Comparison of ENCODE assay signal across 1 cellular context in the genomic region with DNA sequence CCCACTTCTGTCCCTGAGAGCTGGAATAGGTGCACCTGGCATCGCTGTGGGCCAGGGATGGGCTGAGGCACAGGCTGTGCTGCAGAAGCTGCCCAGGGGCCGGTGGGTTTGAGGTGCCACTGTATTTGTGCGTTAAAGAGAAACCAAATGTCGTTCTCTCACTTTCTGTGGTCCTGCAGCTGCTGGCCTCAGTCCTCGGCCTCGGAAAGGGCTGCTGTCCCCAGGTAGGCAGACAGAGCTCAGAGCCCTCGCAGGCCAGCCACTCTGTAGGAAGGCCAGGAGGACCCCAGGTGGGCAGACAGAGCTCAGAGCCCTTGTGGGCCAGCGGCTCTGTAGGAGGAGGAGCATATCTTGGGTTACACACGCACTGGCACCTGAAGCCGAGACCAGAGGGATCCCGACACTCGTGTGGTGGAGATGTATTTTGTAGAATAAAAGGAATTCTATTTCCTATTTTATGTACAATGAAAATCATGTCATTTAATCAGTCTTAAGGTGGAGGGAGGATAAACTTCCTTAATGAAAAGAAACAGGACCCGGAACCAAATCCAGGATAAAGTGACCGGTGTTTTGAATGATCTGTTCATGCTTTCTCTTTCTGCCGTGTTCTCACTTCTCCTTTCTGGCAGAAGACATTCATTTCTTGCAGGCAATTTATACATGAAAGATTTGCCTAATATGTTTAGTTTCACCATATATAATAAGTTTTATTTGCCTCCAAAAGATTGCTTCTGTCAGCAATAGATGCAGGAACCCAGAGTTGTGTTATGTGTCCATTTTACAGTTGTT.
TF ChIP-seq lines count a peak whose summit lies in the region.

No MANE protein-coding gene starts in this region.

TF ChIP-seq in SK-N-SH treated with all-trans-retinoic acid at 6 μM for 48 hours, 23 proteins besides CTCF, POLR2A, EP300 and RAD21 (continued from another document):
- TF ChIP-seq SNAI2 (CRISPR knock-in tag; IDR thresholded peaks at IDR 0.05) (no peak), CSDC2 (CRISPR knock-in tag; IDR thresholded peaks at IDR 0.05) (no peak), ZNF565 (CRISPR knock-in tag; conservative IDR thresholded peaks at IDR 0.05; ENCODE audit: low read depth) (no peak), ZFP30 (CRISPR knock-in tag; IDR thresholded peaks at IDR 0.05) (no peak), ESRRG (CRISPR knock-in tag; IDR thresholded peaks at IDR 0.05) (no peak), ZC3H10 (CRISPR knock-in tag; IDR thresholded peaks at IDR 0.05) (no peak), ZNF8 (CRISPR knock-in tag; IDR thresholded peaks at IDR 0.05) (no peak), TOX (CRISPR knock-in tag; IDR thresholded peaks at IDR 0.05; ENCODE audit: borderline replicate concordance) (no peak), ZFP3 (CRISPR knock-in tag; IDR thresholded peaks at IDR 0.05) (no peak)
- TF ChIP-seq, protein P1, sequence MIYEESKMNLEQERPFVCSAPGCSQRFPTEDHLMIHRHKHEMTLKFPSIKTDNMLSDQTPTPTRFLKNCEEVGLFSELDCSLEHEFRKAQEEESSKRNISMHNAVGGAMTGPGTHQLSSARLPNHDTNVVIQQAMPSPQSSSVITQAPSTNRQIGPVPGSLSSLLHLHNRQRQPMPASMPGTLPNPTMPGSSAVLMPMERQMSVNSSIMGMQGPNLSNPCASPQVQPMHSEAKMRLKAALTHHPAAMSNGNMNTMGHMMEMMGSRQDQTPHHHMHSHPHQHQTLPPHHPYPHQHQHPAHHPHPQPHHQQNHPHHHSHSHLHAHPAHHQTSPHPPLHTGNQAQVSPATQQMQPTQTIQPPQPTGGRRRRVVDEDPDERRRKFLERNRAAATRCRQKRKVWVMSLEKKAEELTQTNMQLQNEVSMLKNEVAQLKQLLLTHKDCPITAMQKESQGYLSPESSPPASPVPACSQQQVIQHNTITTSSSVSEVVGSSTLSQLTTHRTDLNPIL (CRISPR knock-in tag; IDR thresholded peaks at IDR 0.05; ENCODE audit: low read depth), result no peak
